8 cellular contexts compared by ENCODE assay signal in genomic region chr12:1117970-1118563, GRCh38.
DNase-seq lines count a peak whose midpoint lies in the region; FAIRE-seq and TF ChIP-seq lines count a peak whose summit lies in the region.

No MANE protein-coding gene starts in this region.

- peak; percentile 76 for FAIRE-seq in HTR-8/SVneo (lab: Jason Lieb, UNC)

- no peak overlapping the region for H3K27ac ChIP-seq in C4-2B

- peak; percentile 54 for DNase-seq in HTR-8/SVneo (ENCODE audit: insufficient read length, low spot score)
- peak; percentile 2 for DNase-seq in NK-92 treated with Interleukin-12 subunit alpha and Interleukin-12 subunit beta, amount 100 ng/mL, for 24 hours (lab: John Stamatoyannopoulos, UW)
- DNase-seq in activated CD8-positive, alpha-beta memory T cell treated with anti-CD3 and anti-CD28 coated beads for 48 hours (ENCODE audit: low read depth in 2 of 3, low spot score in 2 of 3): peak; percentile 6 to 55 (median 20)
- peak; percentile 84 for DNase-seq in epithelial cell of esophagus (ENCODE audit: low read depth)
- DNase-seq in myocyte (ENCODE audit: low read depth): peak; percentile 83
- DNase-seq in stimulated activated CD8-positive, alpha-beta memory T cell treated with anti-CD3 and anti-CD28 coated beads, Interleukin-7, amount 100 ng/mL, for 1 hour (ENCODE audit: low read depth in 2 of 2): peak; percentile 42 to 45
- DNase-seq in GM19238 (ENCODE audit: insufficient read length, low spot score): no peak

- TF ChIP-seq CTCF in C4-2B (conservative IDR thresholded peaks at IDR 0.05) (peak; percentile 96), epithelial cell of esophagus (IDR thresholded peaks at IDR 0.05; ENCODE audit: insufficient read depth, low read depth, low read length, missing control alignments) (peak; percentile 93)

- H3K4me3 ChIP-seq in epithelial cell of esophagus (ENCODE audit: low read length): no peak overlapping the region
